In the genomic region with DNA sequence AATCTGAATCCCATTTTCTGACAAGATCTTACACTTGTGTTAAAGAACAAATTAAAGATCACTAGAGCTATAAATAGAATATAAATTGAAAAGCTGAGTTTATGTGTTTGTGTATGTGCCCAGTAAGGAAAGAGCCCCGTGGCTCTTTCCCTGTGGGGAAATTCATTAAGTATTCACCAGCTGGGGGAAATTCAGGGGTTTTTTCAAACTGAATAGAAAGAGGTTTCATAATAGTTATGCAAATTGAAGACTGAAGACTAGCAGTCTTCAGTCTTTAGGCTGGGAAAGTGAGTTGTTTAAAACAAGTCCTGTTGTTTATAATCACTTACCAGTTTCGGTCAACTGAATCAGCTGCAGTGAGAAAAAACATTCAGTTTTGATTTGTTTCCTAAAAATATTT, we compare ENCODE assay signal across 10 cellular contexts. TPM values are rescaled to one million over a fixed set of nuclear protein-coding genes. Genes with fewer than 3 reads are reported as not detected.
DNase-seq lines count a peak whose midpoint lies in the region; ATAC-seq lines count a peak whose summit lies in the region.
"Had no signal": no experiment of that assay in that cellular context is flagged by ENCODE, and none has a peak within 500 bp of the region (broad histone marks: within the 10 kb centered on the region; RNA-seq: fewer than 3 reads in every experiment).

No MANE protein-coding gene starts in this region.

- H3K9me3 Mint-ChIP-seq in activated naive CD4-positive, alpha-beta T cell treated with anti-CD3 and anti-CD28 coated beads, Interleukin-2, amount 50 U/mL, for 72 hours: no peaks in the 10 kb centered on the region
- H3K9me3 Mint-ChIP-seq in stimulated activated naive CD8-positive, alpha-beta T cell treated with anti-CD3 and anti-CD28 coated beads, Interleukin-15, amount 100 ng/mL, for 72 hours: no peaks in the 10 kb centered on the region

- H3K36me3 Mint-ChIP-seq in activated naive CD4-positive, alpha-beta T cell treated with anti-CD3 and anti-CD28 coated beads, Interleukin-2, amount 50 U/mL, for 72 hours: no peaks in the 10 kb centered on the region

- intact Hi-C loops in head of caudate nucleus (cut with DNase I): loop anchor here (10.0 kb wide), 1 partner anchor 248 kb away; no protein-coding TSS in a partner anchor

- peaks cover 21% of the 10 kb centered on the region for H3K4me1 Mint-ChIP-seq in stimulated activated naive CD8-positive, alpha-beta T cell treated with anti-CD3 and anti-CD28 coated beads, Interleukin-15, amount 100 ng/mL, for 72 hours

- DNase-seq in activated naive CD4-positive, alpha-beta T cell treated with anti-CD3 and anti-CD28 coated beads, Interleukin-2, amount 50 U/mL, for 72 hours (ENCODE audit: low spot score in 2 of 2): no peak
- DNase-seq in activated naive CD4-positive, alpha-beta T cell treated with Interleukin-2 at 50 U/mL for 16 hours: no peak
- no peak for DNase-seq in stimulated activated naive CD8-positive, alpha-beta T cell treated with anti-CD3 and anti-CD28 coated beads, Interleukin-15, amount 100 ng/mL, for 72 hours
- no peak for DNase-seq in retina
- no peak for DNase-seq in NCI-H1694 treated with DMSO at 0.1 percent for 48 hours (lab: John Stamatoyannopoulos, UW)
- no peak for DNase-seq in head of caudate nucleus
- DNase-seq: GOT3, NCI-H2171 treated with DMSO at 0.1 percent for 48 hours had no signal

- H3K27me3 Mint-ChIP-seq in stimulated activated naive CD8-positive, alpha-beta T cell treated with anti-CD3 and anti-CD28 coated beads, Interleukin-15, amount 100 ng/mL, for 72 hours: peaks cover 62% of the 10 kb centered on the region

- H3K4me3 Mint-ChIP-seq in stimulated activated naive CD8-positive, alpha-beta T cell treated with anti-CD3 and anti-CD28 coated beads, Interleukin-15, amount 100 ng/mL, for 72 hours: no peak overlapping the region

- ATAC-seq in activated naive CD4-positive, alpha-beta T cell treated with anti-CD3 and anti-CD28 coated beads, Interleukin-2, amount 50 U/mL, for 72 hours: peak; percentile 52 to 68
- ATAC-seq in HG02610 (IDR thresholded peaks at IDR 0.05; ENCODE audit: unreplicated experiment) (peak; percentile 78), HG03558 (IDR thresholded peaks at IDR 0.05; ENCODE audit: extremely low read depth, unreplicated experiment) (peak; percentile 81)
- ATAC-seq in stimulated activated naive CD8-positive, alpha-beta T cell treated with anti-CD3 and anti-CD28 coated beads, Interleukin-15, amount 100 ng/mL, for 72 hours: peak; percentile 77

- H3K27ac Mint-ChIP-seq in activated naive CD4-positive, alpha-beta T cell treated with anti-CD3 and anti-CD28 coated beads, Interleukin-2, amount 50 U/mL, for 72 hours: peak overlapping the region in 1 of 2 donors; percentile 37
- H3K27ac Mint-ChIP-seq in stimulated activated naive CD8-positive, alpha-beta T cell treated with anti-CD3 and anti-CD28 coated beads, Interleukin-15, amount 100 ng/mL, for 72 hours: no peak overlapping the region

RNA-seq across cellular contexts. Expression of gene MS4A7, which starts 11.3 kb away (rescaled TPM):
- not detected for total RNA-seq in activated naive CD4-positive, alpha-beta T cell treated with anti-CD3 and anti-CD28 coated beads, Interleukin-2, amount 50 U/mL, for 72 hours

RNA-seq across cellular contexts. Expression of gene MS4A14, which starts 29.2 kb away (rescaled TPM):
- not detected for total RNA-seq in activated naive CD4-positive, alpha-beta T cell treated with anti-CD3 and anti-CD28 coated beads, Interleukin-2, amount 50 U/mL, for 72 hours

RNA-seq across cellular contexts. Expression of gene MS4A6E, which starts 40.0 kb away (rescaled TPM):
- not detected for total RNA-seq in activated naive CD4-positive, alpha-beta T cell treated with anti-CD3 and anti-CD28 coated beads, Interleukin-2, amount 50 U/mL, for 72 hours
